In genomic region chr7:149261829-149262617, GRCh38 we compare ENCODE assay signal across 8 cellular contexts. TPM values are rescaled to one million over a fixed set of nuclear protein-coding genes. Genes with fewer than 3 reads are reported as not detected.
A peak's percentile ranks its signal among the peaks of the same experiment; 100 is the strongest.
DNase-seq lines count a peak whose midpoint lies in the region; ATAC-seq and TF ChIP-seq lines count a peak whose summit lies in the region.

ZNF783 (plus strand) TSS chr7:149262196; CDS start chr7:149262334, 138 bp downstream.

- no peaks in the 10 kb centered on the region for H3K9me3 Mint-ChIP-seq in neural crest cell

- peak within 1 kb of the TSS; percentile 96 for H2AFZ ChIP-seq in KMS-11 (ENCODE audit: low read depth)

- peaks cover 3% of the 10 kb centered on the region for H3K36me3 Mint-ChIP-seq in neural crest cell (ENCODE audit: low read depth)

- peak; percentile 88 for DNase-seq in EH (ENCODE audit: low read depth)
- peak; percentile 86 for DNase-seq in RPMI7951 (ENCODE audit: low read depth)
- DNase-seq in activated effector memory CD4-positive, alpha-beta T cell treated with Interleukin-2 at 50 U/mL for 16 hours, result peak; percentile 83
- DNase-seq in fibroblast of villous mesenchyme (ENCODE audit: low read depth), result peak; percentile 93
- peak; percentile 70 for DNase-seq in neural crest cell (ENCODE audit: low read depth, low spot score)
- DNase-seq in stomach, result peak; percentile 91

- peaks cover 15% of the 10 kb centered on the region for H3K4me1 Mint-ChIP-seq in neural crest cell

- 0 to 1% (median 0%) methylated on average over 7 to 115 of the region's 115 CpGs for WGBS in stomach, 5 donors

- H4K20me1 ChIP-seq in KMS-11 (ENCODE audit: insufficient read depth), result no peaks in the 10 kb centered on the region

- peak; percentile 89 for ATAC-seq in GM21737 (IDR thresholded peaks at IDR 0.05; ENCODE audit: unreplicated experiment)

- H3K27ac ChIP-seq in KMS-11 (peak within 1 kb of the TSS; percentile 78), stomach (peak within 1 kb of the TSS; percentile 84 to 96 (median 92))

- no peak for TF ChIP-seq POLR2A in stomach (IDR thresholded peaks at IDR 0.05)

- H3K79me2 ChIP-seq in KMS-11 (ENCODE audit: insufficient read depth, low read depth), result peaks cover 11% of the 10 kb centered on the region

- H3K4me3 ChIP-seq in KMS-11 (IDR thresholded peaks at IDR 0.05; ENCODE audit: insufficient read depth, low read depth, low read length) (no peak within 1 kb of the TSS), fibroblast of villous mesenchyme (ENCODE audit: low read depth, low read length) (peak within 1 kb of the TSS; percentile 63), stomach (peak within 1 kb of the TSS; percentile 53 to 70 (median 64))

- no peak within 1 kb of the TSS for H3K27ac Mint-ChIP-seq in neural crest cell (ENCODE audit: unreplicated experiment)

- H3K36me3 ChIP-seq in KMS-11 (ENCODE audit: insufficient read depth), result no peaks in the 10 kb centered on the region
- peaks cover 12 to 30% (median 20%) of the 10 kb centered on the region in 4 donors for H3K36me3 ChIP-seq in stomach

- peak within 1 kb of the TSS; percentile 48 for H3K4me2 ChIP-seq in KMS-11

- intact Hi-C loops in stomach (cut with DNase I; ENCODE audit: low total_unique reads), result no loop called here

- no peaks in the 10 kb centered on the region for H3K27me3 Mint-ChIP-seq in neural crest cell (ENCODE audit: low read depth)

- H3K9me3 ChIP-seq in stomach, result no peaks in the 10 kb centered on the region

- H3K27me3 ChIP-seq in KMS-11 (ENCODE audit: insufficient read depth, low read depth) (no peaks in the 10 kb centered on the region), stomach (no peaks in the 10 kb centered on the region)

- TF ChIP-seq EP300 in stomach (IDR thresholded peaks at IDR 0.05), result no peak

- peaks cover 22% of the 10 kb centered on the region for H3K4me1 ChIP-seq in KMS-11 (ENCODE audit: low read depth, poor library complexity, severe bottlenecking)
- H3K4me1 ChIP-seq in stomach, result peaks cover 17 to 34% (median 25%) of the 10 kb centered on the region in 4 donors

- H3K4me3 Mint-ChIP-seq in neural crest cell, result peak within 1 kb of the TSS; percentile 83

- peak within 1 kb of the TSS; percentile 83 for H3K9ac ChIP-seq in KMS-11

- TF ChIP-seq CTCF in KMS-11 (conservative IDR thresholded peaks at IDR 0.05; ENCODE audit: low read depth, low read length), result peak; percentile 75
- TF ChIP-seq CTCF in fibroblast of villous mesenchyme (IDR thresholded peaks at IDR 0.05; ENCODE audit: insufficient read depth, low read depth, low read length), result peak; percentile 63
- peak; percentile 88 for TF ChIP-seq CTCF in neural crest cell (conservative IDR thresholded peaks at IDR 0.05)
- TF ChIP-seq CTCF in stomach (IDR thresholded peaks at IDR 0.05), result peak in 5 of 7 experiments; percentile 15 to 94 (median 72)

RNA-seq across cellular contexts. Expression of gene ZNF783, which starts in this region (rescaled TPM):
- total RNA-seq in RPMI7951 (2014; rRNA removed; shearing (Covaris generic)), result 2.2 and 4.1 TPM in 2 replicates
- total RNA-seq in fibroblast of villous mesenchyme, result 8.6 and 9.0 TPM in 2 replicates
- total RNA-seq in neural crest cell, result 15.3 and 18.0 TPM in 2 replicates
- total RNA-seq in stomach, result 10 to 100 TPM in 4 of 5 donors, 1 to 10 TPM in 1; 8.5 to 31.2 (median 15.4) TPM
- 1 to 10 TPM; 3.7 to 6.5 (median 4.1) TPM for polyA plus RNA-seq in stomach
